In the genomic region with DNA sequence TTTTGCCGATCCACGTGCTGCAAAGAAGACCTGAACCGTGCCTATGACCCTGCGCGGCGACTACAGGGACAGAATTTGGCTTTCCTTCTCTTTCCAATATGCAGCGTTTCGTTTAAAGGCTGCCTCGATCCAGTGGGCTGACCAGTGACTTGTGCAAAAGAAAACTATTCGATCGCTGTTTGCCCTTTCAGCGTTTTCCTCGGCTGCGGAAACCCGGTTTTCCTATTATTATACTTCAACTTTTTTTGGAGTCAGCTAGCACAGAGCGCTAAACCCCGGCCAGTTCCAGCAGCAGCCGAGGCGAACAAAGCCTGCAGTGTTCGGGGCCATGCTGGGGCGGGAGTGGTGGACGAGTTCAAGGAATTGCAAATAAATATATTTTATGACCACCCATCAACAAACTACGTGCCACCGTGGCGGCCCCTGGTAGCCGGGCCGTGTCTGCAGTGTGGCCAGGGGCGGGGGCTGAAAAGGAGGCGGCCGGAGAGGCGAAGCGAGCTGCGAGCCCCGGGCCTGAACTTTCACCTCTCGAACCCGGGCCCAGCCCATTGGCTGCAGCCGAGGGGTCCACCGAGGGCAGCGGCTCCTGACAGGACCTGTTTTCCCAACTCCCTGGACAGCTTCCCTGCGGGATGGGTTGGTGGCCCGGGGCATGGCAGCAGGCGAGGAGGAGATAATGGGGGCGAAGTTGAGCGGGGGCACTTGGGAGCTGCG, we compare ENCODE assay signal across 8 cellular contexts.
DNase-seq lines count a peak whose midpoint lies in the region; ATAC-seq, FAIRE-seq and TF ChIP-seq lines count a peak whose summit lies in the region.

No MANE protein-coding gene starts in this region.

- H3K9ac ChIP-seq in kidney (ENCODE audit: low read length in 2 of 2), result peak overlapping the region in 1 of 2 donors; percentile 24

- TF ChIP-seq CTCF in body of pancreas (IDR thresholded peaks at IDR 0.05) (no peak), kidney (IDR thresholded peaks at IDR 0.05; ENCODE audit: borderline replicate concordance, extremely low read depth, insufficient read depth) (no peak)

- H3K4me3 ChIP-seq in body of pancreas (peak overlapping the region in 1 of 2 donors; percentile 23), kidney (ENCODE audit: low read length in 2 of 2) (peak overlapping the region; percentile 68 to 79)

- ATAC-seq in body of pancreas (no peak), HG02759 (IDR thresholded peaks at IDR 0.05; ENCODE audit: unreplicated experiment) (no peak)
- ATAC-seq in stimulated activated memory B cell treated with anti-CD40 and anti-IgM and Interleukin-4, amounts not matched to agents 10 μg/mL and 1 μg/mL and 100 μg/mL, for 72 hours, result no peak

- no peaks in the 10 kb centered on the region for H3K27me3 ChIP-seq in body of pancreas

- peaks cover 52% of the 10 kb centered on the region for H3K4me1 Mint-ChIP-seq in stimulated activated memory B cell treated with anti-CD40 and anti-IgM and Interleukin-4, amounts not matched to agents 10 μg/mL and 1 μg/mL and 100 μg/mL, for 72 hours

- H3K9me3 ChIP-seq in body of pancreas, result no peaks in the 10 kb centered on the region
- H3K9me3 ChIP-seq in kidney (ENCODE audit: control insufficient read depth in 1 of 2, low read length in 2 of 2), result no peaks in the 10 kb centered on the region

- no peaks in the 10 kb centered on the region for H3K36me3 Mint-ChIP-seq in stimulated activated memory B cell treated with anti-CD40 and anti-IgM and Interleukin-4, amounts not matched to agents 10 μg/mL and 1 μg/mL and 100 μg/mL, for 72 hours

- no peaks in the 10 kb centered on the region for H3K9me3 Mint-ChIP-seq in stimulated activated memory B cell treated with anti-CD40 and anti-IgM and Interleukin-4, amounts not matched to agents 10 μg/mL and 1 μg/mL and 100 μg/mL, for 72 hours

- peak in 1 of 3 donors; percentile 2 for TF ChIP-seq POLR2A in body of pancreas (IDR thresholded peaks at IDR 0.05)

- CTCF ChIA-PET in HEK293T (lab: Yijun Ruan, JAX), result no interaction called here

- DNase-seq in HEK293T (ENCODE audit: extremely low spot score), result peak; percentile 9
- DNase-seq in body of pancreas, result peak; percentile 13 to 42 (median 27)
- peak; percentile 71 for DNase-seq in kidney
- no peak for DNase-seq in Kasumi-1 (lab: John Stamatoyannopoulos, UW)
- no peak for DNase-seq in NCI-H524 treated with DMSO at 0.1 percent for 48 hours (lab: John Stamatoyannopoulos, UW)
- DNase-seq in kidney glomerular epithelial cell (lab: John Stamatoyannopoulos, UW), result no peak

- peak overlapping the region; percentile 41 for H3K4me3 Mint-ChIP-seq in stimulated activated memory B cell treated with anti-CD40 and anti-IgM and Interleukin-4, amounts not matched to agents 10 μg/mL and 1 μg/mL and 100 μg/mL, for 72 hours

- no peaks in the 10 kb centered on the region for H3K36me3 ChIP-seq in body of pancreas (replicated peaks in 1 of 2; ENCODE audit: insufficient read depth in 1 of 2, low read depth in 2 of 2)
- no peaks in the 10 kb centered on the region for H3K36me3 ChIP-seq in kidney (ENCODE audit: control insufficient read depth in 1 of 2, insufficient read depth in 2 of 2, low read length in 2 of 2)

- no peak for FAIRE-seq in kidney (lab: Jason Lieb, UNC)

- 8 to 14% methylated on average over 30 to 45 of the region's 45 CpGs for WGBS in body of pancreas, 2 donors

- peaks cover 35% of the 10 kb centered on the region for H3K4me1 ChIP-seq in body of pancreas
- H3K4me1 ChIP-seq in kidney (ENCODE audit: control insufficient read depth in 1 of 2, insufficient read depth in 1 of 2, low read depth in 1 of 2, low read length in 2 of 2), result peaks cover 5 to 12% of the 10 kb centered on the region in 2 donors

- POLR2A ChIA-PET in HEK293T (lab: Yijun Ruan, JAX), result interaction anchor here (1.6 to 3.8 kb wide), 2 partner anchors 332 to 571 kb away, joined by 6 to 31 read pairs; a partner anchor contains a TSS

- H3K27ac Mint-ChIP-seq in stimulated activated memory B cell treated with anti-CD40 and anti-IgM and Interleukin-4, amounts not matched to agents 10 μg/mL and 1 μg/mL and 100 μg/mL, for 72 hours, result no peak overlapping the region

- intact Hi-C loops in body of pancreas (cut with DNase I) (no loop called here), kidney (cut with DNase I) (no loop called here)

- peaks cover 81% of the 10 kb centered on the region for H3K27me3 Mint-ChIP-seq in stimulated activated memory B cell treated with anti-CD40 and anti-IgM and Interleukin-4, amounts not matched to agents 10 μg/mL and 1 μg/mL and 100 μg/mL, for 72 hours

- H3K27ac ChIP-seq in body of pancreas (peak overlapping the region; percentile 1 to 96 (median 59)), kidney (ENCODE audit: low read depth in 2 of 2, low read length in 2 of 2) (no peak overlapping the region)

TF ChIP-seq in HEK293T, 16 proteins besides CTCF, POLR2A, EP300 and RAD21:
- TF ChIP-seq ZNF384 (IDR thresholded peaks at IDR 0.05) (no peak), ARNT (IDR thresholded peaks at IDR 0.05) (no peak), L3MBTL2 (conservative IDR thresholded peaks at IDR 0.05) (peak; percentile 31; the same call in 1 of the 2 replicates), NFRKB (IDR thresholded peaks at IDR 0.05) (no peak), LEF1 (IDR thresholded peaks at IDR 0.05; ENCODE audit: borderline replicate concordance) (no peak), FOXK2 (IDR thresholded peaks at IDR 0.05) (no peak)

Comparison
In these comparisons a context has a peak if more than half of its experiments do, and no peak if none do; other contexts are left out.
1. DNase-seq: peak in HEK293T (single experiment), body of pancreas (4 of 4) and kidney (single experiment); none in Kasumi-1 (0 of 2), NCI-H524 treated with DMSO at 0.1 percent for 48 hours (single experiment) and kidney glomerular epithelial cell (single experiment).
2. H3K27ac ChIP-seq: peak in body of pancreas (4 of 4); none in kidney (0 of 2).